10 cellular contexts compared by ENCODE assay signal in the genomic region with DNA sequence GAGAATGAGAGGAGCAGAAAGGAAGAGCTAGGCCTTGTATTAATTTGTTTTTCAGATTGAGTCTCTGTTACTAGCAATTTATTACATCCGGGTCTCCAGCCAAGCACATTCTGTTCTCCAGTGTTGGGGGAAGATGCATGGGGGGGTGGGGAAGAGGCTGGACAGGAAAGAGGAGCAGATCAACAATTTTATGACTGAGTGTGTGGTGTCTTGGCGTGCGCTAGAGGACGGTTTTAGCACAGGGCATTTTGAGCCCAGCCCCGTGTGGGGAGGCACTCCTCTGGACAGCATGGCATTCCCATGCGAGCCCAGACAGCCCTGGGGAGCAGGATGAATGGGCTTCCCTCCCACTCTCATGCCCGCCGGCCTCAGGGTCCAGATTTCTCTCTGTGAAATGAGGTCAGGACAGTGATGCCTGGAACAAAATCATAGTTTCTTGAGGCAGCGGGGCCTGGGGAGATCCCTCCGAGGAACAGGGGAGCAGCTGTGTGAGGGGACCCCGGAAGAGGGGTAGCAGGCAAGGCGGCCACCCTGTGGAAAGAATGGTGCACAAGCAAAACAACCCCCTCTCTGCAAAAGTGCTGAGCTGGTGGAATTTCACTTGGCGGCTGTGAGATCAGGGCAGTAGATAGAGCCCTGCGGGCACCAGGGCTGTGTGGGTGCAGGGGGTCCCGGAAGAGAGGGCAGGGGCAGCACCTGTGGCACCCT. TPM values are rescaled to one million over a fixed set of nuclear protein-coding genes. Genes with fewer than 3 reads are reported as not detected.
A peak's percentile ranks its signal among the peaks of the same experiment; 100 is the strongest.
DNase-seq lines count a peak whose midpoint lies in the region; ATAC-seq and TF ChIP-seq lines count a peak whose summit lies in the region.
"Had no signal": no experiment of that assay in that cellular context is flagged by ENCODE, and none has a peak within 500 bp of the region (broad histone marks: within the 10 kb centered on the region; RNA-seq: fewer than 3 reads in every experiment).

No MANE protein-coding gene starts in this region.

- H2AFZ ChIP-seq in mammary epithelial cell (ENCODE audit: low read depth, low read length) = peak overlapping the region; percentile 73
- no peak overlapping the region for H2AFZ ChIP-seq in hepatocyte

- no peaks in the 10 kb centered on the region for H3K27me3 ChIP-seq in BJ (ENCODE audit: control insufficient read depth, insufficient read depth, low read length)
- no peaks in the 10 kb centered on the region for H3K27me3 ChIP-seq in mammary epithelial cell (ENCODE audit: insufficient read depth, low read length)
- H3K27me3 ChIP-seq in hepatocyte = no peaks in the 10 kb centered on the region
- H3K27me3 ChIP-seq: BLaER1 treated with 17β-estradiol and CSF1 and Interleukin-3, amounts not matched to agents 10 nM and 100 nM had no signal

- H4K20me1 ChIP-seq in mammary epithelial cell (ENCODE audit: insufficient read depth, low read length) (no peaks in the 10 kb centered on the region), hepatocyte (ENCODE audit: insufficient read depth, poor library complexity, severe bottlenecking) (no peaks in the 10 kb centered on the region)

- DNase-seq in BJ (ENCODE audit: low read depth) (no peak), mammary epithelial cell (peak; percentile 52), hepatocyte (ENCODE audit: low spot score) (no peak), progenitor cell of endocrine pancreas (ENCODE audit: low spot score, unreplicated experiment) (no peak), glomerular visceral epithelial cell (ENCODE audit: extremely low spot score) (no peak), NCI-H187 treated with DMSO at 0.1 percent for 48 hours (lab: John Stamatoyannopoulos, UW) (no peak)
- DNase-seq in activated naive CD4-positive, alpha-beta T cell treated with anti-CD3 and anti-CD28 coated beads for 36 hours = no peak

- peaks cover 56% of the 10 kb centered on the region for H3K4me1 Mint-ChIP-seq in progenitor cell of endocrine pancreas (ENCODE audit: low read depth)
- H3K4me1 Mint-ChIP-seq in activated naive CD4-positive, alpha-beta T cell treated with anti-CD3 and anti-CD28 coated beads for 36 hours (ENCODE audit: low read depth) = no peaks in the 10 kb centered on the region

- no peak for ATAC-seq in HG03135 (IDR thresholded peaks at IDR 0.05; ENCODE audit: unreplicated experiment)
- ATAC-seq: Panc1 had no signal

- 16% methylated on average over 7 of the region's 15 CpGs for WGBS in mammary epithelial cell (ENCODE audit: low coverage, missing lambda C conversion rate)
- 59% methylated on average over 15 of the region's 15 CpGs for WGBS in hepatocyte (ENCODE audit: low lambda C conversion rate, missing lambda C conversion rate)

- POLR2A ChIA-PET in BJ (lab: Charles Lee) = no interaction called here

- H3K9me2 ChIP-seq in hepatocyte (replicated peaks; ENCODE audit: insufficient read depth) = no peaks in the 10 kb centered on the region

- H3K79me2 ChIP-seq in mammary epithelial cell (ENCODE audit: insufficient read depth, low read length) (peaks cover 80% of the 10 kb centered on the region), hepatocyte (peaks cover 91% of the 10 kb centered on the region)

- peak overlapping the region; percentile 46 for H3K27ac Mint-ChIP-seq in progenitor cell of endocrine pancreas
- no peak overlapping the region for H3K27ac Mint-ChIP-seq in activated naive CD4-positive, alpha-beta T cell treated with anti-CD3 and anti-CD28 coated beads for 36 hours

- dilution Hi-C loops in mammary epithelial cell (cut with HindIII; ENCODE audit: low sequenced_read_pairs) = no loop called here

- H3K9me3 Mint-ChIP-seq in progenitor cell of endocrine pancreas (ENCODE audit: low read depth) = no peaks in the 10 kb centered on the region
- H3K9me3 Mint-ChIP-seq in activated naive CD4-positive, alpha-beta T cell treated with anti-CD3 and anti-CD28 coated beads for 36 hours = no peaks in the 10 kb centered on the region

- H3K36me3 ChIP-seq in BJ (ENCODE audit: control insufficient read depth, insufficient read depth, low read length) (no peaks in the 10 kb centered on the region), mammary epithelial cell (ENCODE audit: insufficient read depth, low read length) (no peaks in the 10 kb centered on the region), hepatocyte (replicated peaks; ENCODE audit: insufficient read depth, low read depth) (no peaks in the 10 kb centered on the region)
- H3K36me3 ChIP-seq: BLaER1 treated with 17β-estradiol and CSF1 and Interleukin-3, amounts not matched to agents 10 nM and 100 nM had no signal

- H3K27me3 Mint-ChIP-seq in progenitor cell of endocrine pancreas = no peaks in the 10 kb centered on the region
- no peaks in the 10 kb centered on the region for H3K27me3 Mint-ChIP-seq in activated naive CD4-positive, alpha-beta T cell treated with anti-CD3 and anti-CD28 coated beads for 36 hours (ENCODE audit: low read depth)

- CTCF ChIA-PET in BJ (lab: Yijun Ruan, JAX) = interaction anchor here (0.7 to 2.1 kb wide), 5 partner anchors 9 to 218 kb away, joined by 3 to 6 read pairs (median 3); no protein-coding TSS in a partner anchor
- CTCF ChIA-PET in mammary epithelial cell (lab: Charles Lee; ENCODE audit: low non-redundant PET) = no interaction called here
- CTCF ChIA-PET in activated naive CD4-positive, alpha-beta T cell treated with anti-CD3 and anti-CD28 coated beads for 36 hours (lab: Charles Lee) = interaction anchor here (0.7 kb wide), 1 partner anchor 1307 kb away, joined by 6 read pairs; no protein-coding TSS in a partner anchor

- in situ Hi-C loops in mammary epithelial cell (cut with MboI; ENCODE audit: low sequenced_read_pairs in 2 of 2) = no loop called here

- no peaks in the 10 kb centered on the region for H3K36me3 Mint-ChIP-seq in progenitor cell of endocrine pancreas (ENCODE audit: insufficient read depth)
- no peaks in the 10 kb centered on the region for H3K36me3 Mint-ChIP-seq in activated naive CD4-positive, alpha-beta T cell treated with anti-CD3 and anti-CD28 coated beads for 36 hours (ENCODE audit: low read depth)

- H3K4me2 ChIP-seq in mammary epithelial cell (ENCODE audit: insufficient read depth, low read depth, low read length) (peak overlapping the region; percentile 55), hepatocyte (peak overlapping the region; percentile 26)
- H3K4me2 ChIP-seq: BLaER1 treated with 17β-estradiol and CSF1 and Interleukin-3, amounts not matched to agents 10 nM and 100 nM had no signal

- H3K27ac ChIP-seq in mammary epithelial cell (ENCODE audit: insufficient read depth, low read depth, low read length) (peak overlapping the region; percentile 9), hepatocyte (peak overlapping the region; percentile 66)
- H3K27ac ChIP-seq: BLaER1 treated with 17β-estradiol and CSF1 and Interleukin-3, amounts not matched to agents 10 nM and 100 nM had no signal

- H3K4me3 Mint-ChIP-seq in progenitor cell of endocrine pancreas (ENCODE audit: low read depth) = no peak overlapping the region
- H3K4me3 Mint-ChIP-seq in activated naive CD4-positive, alpha-beta T cell treated with anti-CD3 and anti-CD28 coated beads for 36 hours = no peak overlapping the region

- no peaks in the 10 kb centered on the region for H3K9me3 ChIP-seq in mammary epithelial cell (replicated peaks; ENCODE audit: insufficient read depth, low read length)
- no peaks in the 10 kb centered on the region for H3K9me3 ChIP-seq in hepatocyte (ENCODE audit: low read depth)
- H3K9me3 ChIP-seq: BLaER1 treated with 17β-estradiol and CSF1 and Interleukin-3, amounts not matched to agents 10 nM and 100 nM had no signal

- TF ChIP-seq CTCF in BJ (IDR thresholded peaks at IDR 0.05; ENCODE audit: insufficient read depth, low read depth, low read length) (peak; percentile 33), mammary epithelial cell (conservative IDR thresholded peaks at IDR 0.05 in 1 of 2, IDR thresholded peaks at IDR 0.05 in 1 of 2; ENCODE audit: extremely low read depth in 1 of 2, insufficient read depth in 1 of 2, low read depth in 1 of 2, low read length in 2 of 2) (peak; percentile 8 to 24), hepatocyte (IDR thresholded peaks at IDR 0.05; ENCODE audit: poor library complexity) (no peak), progenitor cell of endocrine pancreas (IDR thresholded peaks at IDR 0.05; ENCODE audit: unreplicated experiment) (no peak)

- BruUV-seq in mammary epithelial cell (replicated peaks; lab: Mats Ljungman, UMichigan) = no TSS peak

- no peak overlapping the region for H3K9ac ChIP-seq in mammary epithelial cell (ENCODE audit: insufficient read depth, low read length)
- H3K9ac ChIP-seq: BLaER1 treated with 17β-estradiol and CSF1 and Interleukin-3, amounts not matched to agents 10 nM and 100 nM had no signal

- intact Hi-C loops in mammary epithelial cell (cut with micrococcal nuclease) = loop anchor here (2.0 kb wide), 1 partner anchor 14 kb away; no protein-coding TSS in a partner anchor
- intact Hi-C loops in activated naive CD4-positive, alpha-beta T cell treated with anti-CD3 and anti-CD28 coated beads for 36 hours (cut with micrococcal nuclease) = no loop called here

- no peak overlapping the region for H3K4me3 ChIP-seq in BJ (ENCODE audit: low read depth, low read length)
- H3K4me3 ChIP-seq in mammary epithelial cell (replicated peaks in 1 of 3; ENCODE audit: insufficient read depth in 1 of 3, low read depth in 2 of 3, low read length in 3 of 3) = no peak overlapping the region
- no peak overlapping the region for H3K4me3 ChIP-seq in hepatocyte
- H3K4me3 ChIP-seq: BLaER1 treated with 17β-estradiol and CSF1 and Interleukin-3, amounts not matched to agents 10 nM and 100 nM had no signal

- H3K4me1 ChIP-seq in mammary epithelial cell (ENCODE audit: insufficient read depth, low read length) = peaks cover 27% of the 10 kb centered on the region
- H3K4me1 ChIP-seq in hepatocyte (ENCODE audit: insufficient read depth) = peaks cover 51% of the 10 kb centered on the region

RNA-seq across cellular contexts. Expression of gene SOX13, which starts 16.3 kb away (rescaled TPM):
- polyA plus RNA-seq in BJ (2011; rRNA removed) = 6.2 and 9.5 TPM in 2 replicates
- 6.8 and 14.0 TPM in 2 replicates for polyA minus RNA-seq in BJ (2011; rRNA and poly(A)+ RNA removed)
- total RNA-seq in mammary epithelial cell = 10 to 100 TPM in 1 of 2 donors, 1 to 10 TPM in 1; 7.8 to 22.0 TPM
- polyA plus RNA-seq in mammary epithelial cell = 13.2 TPM
- 18.0 TPM for polyA minus RNA-seq in mammary epithelial cell
- total RNA-seq in hepatocyte = 11.5 and 11.9 TPM in 2 replicates
- 22.3 and 24.6 TPM in 2 replicates for polyA plus RNA-seq in hepatocyte
- 58.2 and 61.6 TPM in 2 replicates for total RNA-seq in progenitor cell of endocrine pancreas
- total RNA-seq in activated naive CD4-positive, alpha-beta T cell treated with anti-CD3 and anti-CD28 coated beads for 36 hours = under 1 TPM; 0.10 to 0.17 TPM

Comparison
In these comparisons a context has a peak if more than half of its experiments do, and no peak if none do; other contexts are left out.
1. CTCF ChIP-seq: peak in BJ (single experiment) and mammary epithelial cell (2 of 2); none in hepatocyte (single experiment) and progenitor cell of endocrine pancreas (single experiment).
2. RNA of gene SOX13, which starts 16.3 kb away (total RNA-seq): 58.2 to 61.6 TPM in progenitor cell of endocrine pancreas, 7.8 to 22.0 TPM in mammary epithelial cell and 11.5 to 11.9 TPM in hepatocyte; 0.10 to 0.17 TPM in activated naive CD4-positive, alpha-beta T cell treated with anti-CD3 and anti-CD28 coated beads for 36 hours; every median in the first group is over 4 times any median in the second.